In the genomic region with DNA sequence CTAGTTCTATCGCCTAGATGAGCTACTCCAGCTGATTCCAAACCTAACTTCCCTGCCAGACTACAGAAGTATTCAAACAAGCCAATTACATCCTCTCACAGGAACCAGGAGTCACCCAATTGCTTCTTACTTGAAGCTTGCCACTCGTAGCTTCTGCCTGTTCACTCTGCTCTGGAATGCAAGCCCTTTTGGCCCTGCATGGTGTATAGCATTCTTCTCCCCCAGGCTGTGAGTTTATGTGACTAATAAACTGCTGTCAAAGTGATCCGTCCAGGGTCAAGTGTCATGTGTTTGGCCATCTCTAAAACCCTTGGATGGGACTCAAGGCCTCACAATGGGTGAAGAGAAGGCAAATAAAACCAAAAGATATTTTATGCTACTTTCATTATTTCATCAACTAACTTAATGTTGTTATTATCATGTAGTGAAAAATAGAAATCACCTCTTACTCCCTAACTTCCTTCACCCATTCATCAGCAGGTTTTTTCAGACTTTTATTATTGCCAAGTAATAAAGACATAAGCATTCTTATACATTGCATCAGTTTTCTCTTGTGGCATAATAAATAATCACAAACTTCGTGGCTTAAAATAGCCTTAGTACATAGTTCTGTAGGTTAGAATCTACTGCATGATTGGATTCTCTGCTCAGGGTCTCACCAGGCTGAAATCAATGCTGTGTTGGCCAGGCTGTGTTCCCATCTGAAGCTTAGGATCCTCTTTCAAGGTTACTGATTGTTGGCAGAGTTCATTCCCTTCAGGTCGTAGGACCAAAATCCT, we compare ENCODE assay signal across 21 cellular contexts.
DNase-seq lines count a peak whose midpoint lies in the region; ATAC-seq, FAIRE-seq and TF ChIP-seq lines count a peak whose summit lies in the region.
"Had no signal": no experiment of that assay in that cellular context is flagged by ENCODE, and none has a peak within 500 bp of the region (broad histone marks: within the 10 kb centered on the region; RNA-seq: fewer than 3 reads in every experiment).

No MANE protein-coding gene starts in this region.

- POLR2A ChIA-PET in H1 (lab: Charles Lee; ENCODE audit: partially characterized antibody): no interaction called here

- no peaks in the 10 kb centered on the region for H3K79me1 ChIP-seq in H1 (ENCODE audit: low read depth, low read length)
- no peaks in the 10 kb centered on the region for H3K79me1 ChIP-seq in mesenchymal stem cell (replicated peaks; ENCODE audit: low read length, poor library complexity, severe bottlenecking)

- H2BK15ac ChIP-seq in H1 (ENCODE audit: low read length) (no peak overlapping the region), mesenchymal stem cell (ENCODE audit: low read depth, poor library complexity, severe bottlenecking) (no peak overlapping the region)

- no peak overlapping the region for H4K91ac ChIP-seq in H1 (replicated peaks; ENCODE audit: insufficient read length, low read length)
- H4K91ac ChIP-seq in mesenchymal stem cell (ENCODE audit: low read length): peak overlapping the region; percentile 19

- H4K8ac ChIP-seq in H1 (ENCODE audit: extremely low read depth, insufficient read depth, low read length) (no peak overlapping the region), mesenchymal stem cell (ENCODE audit: low read length) (peak overlapping the region; percentile 12)

- peak overlapping the region; percentile 77 for H2AFZ ChIP-seq in H1 (ENCODE audit: low read length)
- peak overlapping the region; percentile 63 for H2AFZ ChIP-seq in mesenchymal stem cell (ENCODE audit: low read depth, low read length)
- H2AFZ ChIP-seq: PC-9 had no signal

- H2BK12ac ChIP-seq in H1 (ENCODE audit: low read depth, low read length) (no peak overlapping the region), mesenchymal stem cell (ENCODE audit: low read length in 2 of 2) (peak overlapping the region; percentile 40 to 57)

- no peak overlapping the region for H2BK20ac ChIP-seq in H1 (ENCODE audit: low read length)

- no peak overlapping the region for H3K4me3 Mint-ChIP-seq in glutamatergic neuron (ENCODE audit: unreplicated experiment)
- H3K4me3 Mint-ChIP-seq: activated CD8-positive, alpha-beta T cell treated with anti-CD3 and anti-CD28 coated beads, Interleukin-2, amount 10 ng/mL, durations not matched to agents 7 days and 5 days; activated T-helper 17 cell treated with anti-CD3 and anti-CD28 coated beads, Interleukin-2, amount 50 U/mL, for 72 hours; CD4-positive, alpha-beta T cell had no signal

- no peaks in the 10 kb centered on the region for H3K36me3 ChIP-seq in cardiac muscle cell
- H3K36me3 ChIP-seq in H1 (ENCODE audit: control insufficient read depth in 2 of 4, insufficient read depth in 4 of 4, low read length in 3 of 4): no peaks in the 10 kb centered on the region
- H3K36me3 ChIP-seq in mesenchymal stem cell (ENCODE audit: control insufficient read depth in 1 of 2, insufficient read depth in 2 of 2, low read depth in 1 of 2, low read length in 2 of 2): no peaks in the 10 kb centered on the region

- no peaks in the 10 kb centered on the region for H3K27me3 Mint-ChIP-seq in glutamatergic neuron (ENCODE audit: unreplicated experiment)
- H3K27me3 Mint-ChIP-seq: activated T-helper 17 cell treated with anti-CD3 and anti-CD28 coated beads, Interleukin-2, amount 50 U/mL, for 72 hours; CD4-positive, alpha-beta T cell had no signal

- H3K36me3 Mint-ChIP-seq in glutamatergic neuron (ENCODE audit: unreplicated experiment): no peaks in the 10 kb centered on the region

- no peaks in the 10 kb centered on the region for H3K4me1 Mint-ChIP-seq in glutamatergic neuron (ENCODE audit: low read depth, unreplicated experiment)
- H3K4me1 Mint-ChIP-seq: activated T-helper 17 cell treated with anti-CD3 and anti-CD28 coated beads, Interleukin-2, amount 50 U/mL, for 72 hours had no signal

- H3K27ac Mint-ChIP-seq in glutamatergic neuron (ENCODE audit: unreplicated experiment): no peak overlapping the region
- H3K27ac Mint-ChIP-seq: activated CD8-positive, alpha-beta T cell treated with anti-CD3 and anti-CD28 coated beads, Interleukin-2, amount 10 ng/mL, durations not matched to agents 7 days and 5 days; activated T-helper 17 cell treated with anti-CD3 and anti-CD28 coated beads, Interleukin-2, amount 50 U/mL, for 72 hours; CD4-positive, alpha-beta T cell had no signal

- H3K4me2 ChIP-seq in H1 (ENCODE audit: insufficient read depth in 1 of 2, low read depth in 2 of 2, low read length in 2 of 2): no peak overlapping the region
- H3K4me2 ChIP-seq in mesenchymal stem cell (ENCODE audit: low read length, poor library complexity, severe bottlenecking): no peak overlapping the region
- H3K4me2 ChIP-seq: A549, PC-9 had no signal

- TF ChIP-seq RAD21 in H1 (IDR thresholded peaks at IDR 0.05 in 1 of 2, conservative IDR thresholded peaks at IDR 0.05 in 1 of 2; ENCODE audit: low read depth in 2 of 2, low read length in 2 of 2): no peak

- TF ChIP-seq POLR2A in H1 (IDR thresholded peaks at IDR 0.05; ENCODE audit: control extremely low read depth in 1 of 2, low read depth in 2 of 2, low read length in 2 of 2): no peak

- H3K4me1 ChIP-seq in cardiac muscle cell (ENCODE audit: low read depth) (no peaks in the 10 kb centered on the region), H1 (replicated peaks in 1 of 4; ENCODE audit: control insufficient read depth in 3 of 4, insufficient read depth in 4 of 4, low read length in 3 of 4) (no peaks in the 10 kb centered on the region), mesenchymal stem cell (ENCODE audit: control insufficient read depth, insufficient read depth, low read depth, low read length) (peaks cover 2% of the 10 kb centered on the region)
- H3K4me1 ChIP-seq: A549 had no signal

- no peak for FAIRE-seq in H1 (lab: Jason Lieb, UNC)
- FAIRE-seq: A549, kidney had no signal

- H3K27ac ChIP-seq in cardiac muscle cell (no peak overlapping the region), H1 (ENCODE audit: low read depth, low read length) (no peak overlapping the region), mesenchymal stem cell (ENCODE audit: low read length, poor library complexity, severe bottlenecking) (peak overlapping the region; percentile 59)
- H3K27ac ChIP-seq: A549, PC-9 had no signal

- TF ChIP-seq EP300 in H1 (IDR thresholded peaks at IDR 0.05; ENCODE audit: borderline replicate concordance in 1 of 2, low read depth in 2 of 2, low read length in 2 of 2): no peak

- no peaks in the 10 kb centered on the region for H4K20me1 ChIP-seq in H1 (replicated peaks in 1 of 2; ENCODE audit: control insufficient read depth in 1 of 2, insufficient read depth in 2 of 2, low read length in 2 of 2)

- no peak for TF ChIP-seq CTCF in cardiac muscle cell (IDR thresholded peaks at IDR 0.05; ENCODE audit: low read depth, low read length)
- no peak for TF ChIP-seq CTCF in H1 (IDR thresholded peaks at IDR 0.05; ENCODE audit: control extremely low read depth in 1 of 3, insufficient read depth in 1 of 3, low read depth in 1 of 3, low read length in 3 of 3)
- TF ChIP-seq CTCF in glutamatergic neuron (IDR thresholded peaks at IDR 0.05; ENCODE audit: partially characterized antibody, unreplicated experiment): no peak

- H3K27me3 ChIP-seq in cardiac muscle cell (no peaks in the 10 kb centered on the region), H1 (replicated peaks in 1 of 4; ENCODE audit: control insufficient read depth in 3 of 4, extremely low read depth in 1 of 4, insufficient read depth in 3 of 4, low read length in 3 of 4) (no peaks in the 10 kb centered on the region), mesenchymal stem cell (ENCODE audit: control insufficient read depth in 1 of 2, insufficient read depth in 1 of 2, low read length in 2 of 2) (no peaks in the 10 kb centered on the region)

- H2BK5ac ChIP-seq in H1 (ENCODE audit: low read depth, low read length) (no peak overlapping the region), mesenchymal stem cell (ENCODE audit: low read depth, low read length, poor library complexity, severe bottlenecking) (no peak overlapping the region)

- no peak overlapping the region for H3K18ac ChIP-seq in H1 (ENCODE audit: extremely low read depth, low read length)
- peak overlapping the region; percentile 26 to 37 for H3K18ac ChIP-seq in mesenchymal stem cell (ENCODE audit: low read depth in 1 of 2, low read length in 2 of 2)

- H3K4ac ChIP-seq in H1 (replicated peaks; ENCODE audit: insufficient read length, low read depth, low read length) (no peak overlapping the region), mesenchymal stem cell (ENCODE audit: low read depth in 1 of 2, low read length in 2 of 2) (peak overlapping the region in 1 of 2 experiments; percentile 24)

- H2BK120ac ChIP-seq in H1 (replicated peaks; ENCODE audit: low read depth, low read length) (no peak overlapping the region), mesenchymal stem cell (ENCODE audit: low read depth, low read length) (no peak overlapping the region)

- H3K9ac ChIP-seq in H1 (replicated peaks in 1 of 4; ENCODE audit: extremely low read depth in 1 of 4, low read depth in 3 of 4, low read length in 3 of 4): no peak overlapping the region
- no peak overlapping the region for H3K9ac ChIP-seq in mesenchymal stem cell (ENCODE audit: low read length)

- no peaks in the 10 kb centered on the region for H3K79me2 ChIP-seq in H1 (ENCODE audit: control insufficient read depth in 1 of 2, insufficient read depth in 2 of 2, low read length in 2 of 2)

- no peak overlapping the region for H3K23ac ChIP-seq in H1 (ENCODE audit: insufficient read length)
- no peak overlapping the region for H3K23ac ChIP-seq in mesenchymal stem cell (ENCODE audit: low read length in 2 of 2)

- intact Hi-C loops in Right ventricle myocardium superior (cut with DNase I): no loop called here

- CTCF ChIA-PET in H1 (lab: Charles Lee; ENCODE audit: partially characterized antibody): no interaction called here

- ATAC-seq in Right ventricle myocardium superior (ENCODE audit: poor library complexity): no peak
- ATAC-seq: A549; activated CD8-positive, alpha-beta T cell treated with anti-CD3 and anti-CD28 coated beads, Interleukin-2, amount 10 ng/mL, durations not matched to agents 7 days and 5 days; activated T-helper 17 cell treated with anti-CD3 and anti-CD28 coated beads, Interleukin-2, amount 50 U/mL, for 72 hours; mucosa of descending colon had no signal

- H3K56ac ChIP-seq in H1 (replicated peaks; ENCODE audit: insufficient read length, low read depth, low read length): no peak overlapping the region

- no peak overlapping the region for H4K5ac ChIP-seq in H1 (ENCODE audit: insufficient read length, low read depth, low read length)

- WGBS in H1 (ENCODE audit: extremely low coverage in 1 of 2, insufficient coverage in 1 of 2, insufficient read length in 1 of 2, insufficient replicate concordance in 2 of 2, low coverage in 1 of 2, low lambda C conversion rate in 2 of 2, missing lambda C conversion rate in 1 of 2), 2 experiments: 96% methylated on average over 5 of the region's 5 CpGs; no CpG with 5 or more reads in 1 of the 2 experiments
- WGBS in mesenchymal stem cell: 41% methylated on average over 5 of the region's 5 CpGs

- H3K4me3 ChIP-seq in cardiac muscle cell: no peak overlapping the region
- no peak overlapping the region for H3K4me3 ChIP-seq in H1 (ENCODE audit: extremely low read depth in 1 of 4, insufficient read depth in 2 of 4, low read depth in 3 of 4, low read length in 4 of 4)
- H3K4me3 ChIP-seq in mesenchymal stem cell (ENCODE audit: insufficient read depth in 1 of 2, low read depth in 1 of 2, low read length in 2 of 2): no peak overlapping the region
- H3K4me3 ChIP-seq: A549, mucosa of descending colon, PC-9 had no signal

- H3K9me3 ChIP-seq in cardiac muscle cell (ENCODE audit: low read depth): no peaks in the 10 kb centered on the region
- no peaks in the 10 kb centered on the region for H3K9me3 ChIP-seq in H1 (ENCODE audit: insufficient read depth in 2 of 2, low read depth in 1 of 2, low read length in 1 of 2)
- H3K9me3 ChIP-seq in mesenchymal stem cell (ENCODE audit: control insufficient read depth, low read length): no peaks in the 10 kb centered on the region
- H3K9me3 ChIP-seq: A549 had no signal

- H3K14ac ChIP-seq in H1 (ENCODE audit: insufficient read length): no peak overlapping the region
- no peak overlapping the region for H3K14ac ChIP-seq in mesenchymal stem cell (ENCODE audit: low read length in 2 of 2)

- DNase-seq in cardiac muscle cell (ENCODE audit: low read depth in 1 of 2, low spot score in 1 of 2) (peak; percentile 7 to 37), Right ventricle myocardium superior (no peak), H1 (ENCODE audit: low read depth in 1 of 2, low spot score in 2 of 2) (no peak), mesenchymal stem cell (peak; percentile 64), glutamatergic neuron (no peak), GOT3 (lab: John Stamatoyannopoulos, UW) (no peak), OCI-M2 (lab: John Stamatoyannopoulos, UW; ENCODE audit: unreplicated experiment) (no peak), NCI-H128 (lab: John Stamatoyannopoulos, UW; ENCODE audit: unreplicated experiment) (no peak)
- DNase-seq: activated CD8-positive, alpha-beta T cell treated with anti-CD3 and anti-CD28 coated beads, Interleukin-2, amount 10 ng/mL, durations not matched to agents 7 days and 5 days; aorta; CD4-positive, alpha-beta T cell; Karpas-422; kidney; mucosa of descending colon; NCI-H146; NCI-H510A; PC-9; posterior cingulate gyrus; stimulated activated CD4-positive, alpha-beta T cell treated with anti-CD3 and anti-CD28 coated beads, Interleukin-12 subunit alpha, Interleukin-12 subunit beta, amount 100 ng/mL, for 4 hours had no signal

- H2AK5ac ChIP-seq in H1 (ENCODE audit: low read depth, low read length) (no peak overlapping the region), mesenchymal stem cell (ENCODE audit: low read length, severe bottlenecking) (peak overlapping the region; percentile 29)

- H3K23me2 ChIP-seq in H1 (ENCODE audit: low read depth, low read length): no peaks in the 10 kb centered on the region

- H3K9me3 Mint-ChIP-seq in glutamatergic neuron (ENCODE audit: unreplicated experiment): no peaks in the 10 kb centered on the region

Comparison
In these comparisons a context has a peak if more than half of its experiments do, and no peak if none do; other contexts are left out.
1. DNase-seq: peak in cardiac muscle cell (2 of 2) and mesenchymal stem cell (single experiment); none in Right ventricle myocardium superior (single experiment), H1 (0 of 2), glutamatergic neuron (single experiment), GOT3 (single experiment), OCI-M2 (single experiment) and NCI-H128 (single experiment).